In the genomic region with DNA sequence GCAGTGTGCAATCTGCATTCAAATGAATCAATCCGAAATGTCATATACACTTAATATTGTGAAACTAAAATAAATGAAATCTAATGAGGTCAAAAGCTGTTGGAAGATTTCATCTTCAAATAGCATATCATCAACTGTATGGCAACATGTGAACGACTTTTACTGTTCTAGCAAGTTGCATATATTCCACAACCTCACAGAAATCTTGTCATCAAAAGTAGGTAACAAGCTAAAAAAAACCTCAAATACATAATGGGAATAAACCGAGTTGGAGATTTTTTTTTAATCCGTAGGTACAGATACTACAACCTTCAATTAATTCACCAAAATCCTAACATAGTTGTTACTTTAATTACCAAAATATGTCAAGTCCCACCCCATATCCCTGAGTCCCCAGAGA, we compare ENCODE assay signal across 8 cellular contexts. TPM values are rescaled to one million over a fixed set of nuclear protein-coding genes. Genes with fewer than 3 reads are reported as not detected.
DNase-seq lines count a peak whose midpoint lies in the region; ATAC-seq and TF ChIP-seq lines count a peak whose summit lies in the region.

No MANE protein-coding gene starts in this region.

- H3K27me3 Mint-ChIP-seq in naive B cell: no peaks in the 10 kb centered on the region

- peak overlapping the region; percentile 94 to 96 (median 96) for H3K27ac Mint-ChIP-seq in naive B cell

- ATAC-seq in naive B cell (ENCODE audit: low read depth in 2 of 2) (no peak), left lobe of liver (no peak), HG03520 (IDR thresholded peaks at IDR 0.05; ENCODE audit: unreplicated experiment) (no peak), GM18519 (IDR thresholded peaks at IDR 0.05; ENCODE audit: low FRiP score, unreplicated experiment) (no peak)

- peaks cover 32 to 55% (median 36%) of the 10 kb centered on the region in 3 donors for H3K4me1 Mint-ChIP-seq in naive B cell

- no peaks in the 10 kb centered on the region for H3K36me3 Mint-ChIP-seq in naive B cell

- CTCF ChIA-PET in BJ (lab: Yijun Ruan, JAX): interaction anchor here (1.1 to 1.6 kb wide), 2 partner anchors 145 to 200 kb away, joined by 3 to 4 read pairs; no protein-coding TSS in a partner anchor

- no peaks in the 10 kb centered on the region for H3K27me3 ChIP-seq in BJ (ENCODE audit: control insufficient read depth, insufficient read depth, low read length)

- H3K9me3 Mint-ChIP-seq in naive B cell: no peaks in the 10 kb centered on the region

- POLR2A ChIA-PET in BJ (lab: Charles Lee): interaction anchor here (0.5 kb wide), 1 partner anchor 30 kb away, joined by 3 read pairs; no protein-coding TSS in a partner anchor

- H3K36me3 ChIP-seq in BJ (ENCODE audit: control insufficient read depth, insufficient read depth, low read length): no peaks in the 10 kb centered on the region

- DNase-seq in BJ (ENCODE audit: low read depth) (no peak), Kasumi-1 (lab: John Stamatoyannopoulos, UW) (peak; percentile 39 to 50), naive B cell (no peak), left lobe of liver (ENCODE audit: low spot score) (no peak), globus pallidus (ENCODE audit: low spot score) (no peak)
- DNase-seq in central memory CD4-positive, alpha-beta T cell: peak; percentile 10

- H3K4me3 ChIP-seq in BJ (ENCODE audit: low read depth, low read length): peak overlapping the region; percentile 96

- TF ChIP-seq CTCF in BJ (IDR thresholded peaks at IDR 0.05; ENCODE audit: insufficient read depth, low read depth, low read length): no peak

- peak overlapping the region; percentile 88 to 94 (median 92) for H3K4me3 Mint-ChIP-seq in naive B cell

RNA-seq across cellular contexts. Expression of gene PTBP3, which starts 1.1 kb away (rescaled TPM):
- polyA plus RNA-seq in BJ (2011; rRNA removed) (36.8 and 44.4 TPM in 2 replicates), naive B cell (ENCODE audit: low read depth in 6 of 6) (10 to 100 TPM; 23.8 to 61.3 (median 54.9) TPM)
- polyA minus RNA-seq in BJ (2011; rRNA and poly(A)+ RNA removed): 64.4 and 72.7 TPM in 2 replicates
- 18.7 TPM for total RNA-seq in left lobe of liver

RNA-seq across cellular contexts. Expression of gene HSDL2, which starts 47.6 kb away (rescaled TPM):
- polyA plus RNA-seq in BJ (2011; rRNA removed) (15.2 and 26.0 TPM in 2 replicates), naive B cell (ENCODE audit: low read depth in 6 of 6) (10 to 100 TPM; 24.0 to 42.3 (median 29.4) TPM)
- polyA minus RNA-seq in BJ (2011; rRNA and poly(A)+ RNA removed): 15.4 and 21.8 TPM in 2 replicates
- 83.8 TPM for total RNA-seq in left lobe of liver

Comparison
In these comparisons a context has a peak if more than half of its experiments do, and no peak if none do; other contexts are left out.
1. DNase-seq: peak in Kasumi-1 (2 of 2) and central memory CD4-positive, alpha-beta T cell (single experiment); none in BJ (single experiment), naive B cell (single experiment), left lobe of liver (single experiment) and globus pallidus (single experiment).